27 cellular contexts compared by ENCODE assay signal in the genomic region with DNA sequence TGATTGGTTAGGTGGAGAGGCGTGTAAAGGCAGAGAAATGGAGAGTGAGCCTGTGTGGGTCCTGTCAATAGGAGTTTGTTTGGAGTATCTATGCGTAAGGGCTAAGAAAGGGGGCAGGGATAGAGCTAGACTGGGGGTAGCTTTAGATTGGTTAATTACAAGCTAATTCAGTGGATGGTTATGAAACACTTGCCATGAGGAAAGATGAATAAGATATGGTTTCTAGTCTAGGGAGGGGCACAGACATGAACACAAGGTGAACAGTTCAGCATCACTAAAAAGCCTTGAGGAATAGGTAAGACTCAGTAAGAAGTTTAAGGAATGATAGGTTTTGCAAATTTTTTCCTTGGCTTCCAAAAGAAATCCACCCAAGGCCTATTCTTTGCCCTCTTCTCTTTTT. TPM values are rescaled to one million over a fixed set of nuclear protein-coding genes. Genes with fewer than 3 reads are reported as not detected.
"Had no signal": no experiment of that assay in that cellular context is flagged by ENCODE, and none has a peak within 500 bp of the region (broad histone marks: within the 10 kb centered on the region; RNA-seq: fewer than 3 reads in every experiment).

No MANE protein-coding gene starts in this region.

- H2AFZ ChIP-seq: neural progenitor cell, parathyroid adenoma had no signal

- H3K4me3 ChIP-seq: dorsolateral prefrontal cortex, esophagus muscularis mucosa, heart right ventricle, lower lobe of right lung, mucosa of descending colon, neural progenitor cell, right lobe of liver, thoracic aorta, tibial nerve, upper lobe of right lung, uterus had no signal

- H3K79me2 ChIP-seq: parathyroid adenoma had no signal

- H3K4me1 Mint-ChIP-seq: memory B cell, naive B cell, neural progenitor cell had no signal

- DNase-seq: dorsolateral prefrontal cortex; effector CD4-positive, alpha-beta T cell; foreskin melanocyte; glutamatergic neuron; heart right ventricle; hippocampal formation; immature natural killer cell; islet precursor cell; left ventricle myocardium superior; lower lobe of right lung; mucosa of descending colon; naive B cell; right lobe of liver; small intestine; stimulated activated CD4-positive, alpha-beta T cell treated with anti-CD3 and anti-CD28 coated beads, Interleukin-2, amount 100 ng/mL, for 48 hours; stimulated activated naive B cell treated with anti-CD40 and anti-IgM and Interleukin-4, amounts not matched to agents 10 μg/mL and 1 μg/mL and 100 μg/mL, for 72 hours; upper lobe of right lung; uterus had no signal

- H3K4me2 ChIP-seq: neural progenitor cell had no signal

- H3K9me3 ChIP-seq: esophagus muscularis mucosa, heart right ventricle, lower lobe of right lung, mucosa of descending colon, right lobe of liver, thoracic aorta, tibial nerve, upper lobe of right lung, uterus had no signal

- H3K36me3 ChIP-seq: esophagus muscularis mucosa, heart right ventricle, lower lobe of right lung, neural progenitor cell, right lobe of liver, thoracic aorta, tibial nerve, upper lobe of right lung, uterus had no signal

- ATAC-seq: heart right ventricle; left ventricle myocardium superior; lower lobe of right lung; mucosa of descending colon; right lobe of liver; stimulated activated naive B cell treated with anti-CD40 and anti-IgM and Interleukin-4, amounts not matched to agents 10 μg/mL and 1 μg/mL and 100 μg/mL, for 72 hours; upper lobe of right lung had no signal

- H3K36me3 Mint-ChIP-seq: immature natural killer cell; memory B cell; naive B cell; natural killer cell treated with Interleukin-12 subunit alpha and Interleukin-12 subunit beta and Interleukin-15 and Interleukin-18, amount 100 ng/mL, for 72 hours; neural progenitor cell; stimulated activated naive B cell treated with anti-CD40 and anti-IgM and Interleukin-4, amounts not matched to agents 10 μg/mL and 1 μg/mL and 100 μg/mL, for 72 hours had no signal

- H3K4me1 ChIP-seq: esophagus muscularis mucosa, heart right ventricle, lower lobe of right lung, parathyroid adenoma, right lobe of liver, tibial nerve, upper lobe of right lung, uterus had no signal

- H3K27ac Mint-ChIP-seq: immature natural killer cell; memory B cell; naive B cell; neural progenitor cell; progenitor cell of endocrine pancreas; stimulated activated naive B cell treated with anti-CD40 and anti-IgM and Interleukin-4, amounts not matched to agents 10 μg/mL and 1 μg/mL and 100 μg/mL, for 72 hours; stimulated activated naive CD8-positive, alpha-beta T cell treated with anti-CD3 and anti-CD28 coated beads, Interleukin-15, Interleukin-2, amounts not matched to agents 100 ng/mL and 50 ng/mL, for 24 hours had no signal

- H3K27ac ChIP-seq: dorsolateral prefrontal cortex, esophagus muscularis mucosa, heart right ventricle, lower lobe of right lung, neural progenitor cell, parathyroid adenoma, right lobe of liver, thoracic aorta, tibial nerve, upper lobe of right lung, uterus had no signal

- H3K27me3 Mint-ChIP-seq: memory B cell, progenitor cell of endocrine pancreas had no signal

- H3K9me3 Mint-ChIP-seq: natural killer cell treated with Interleukin-12 subunit alpha and Interleukin-12 subunit beta and Interleukin-15 and Interleukin-18, amount 100 ng/mL, for 72 hours; neural progenitor cell had no signal

- H3K27me3 ChIP-seq: neural progenitor cell, right lobe of liver, tibial nerve, upper lobe of right lung, uterus had no signal

- H3K9ac ChIP-seq: neural progenitor cell, parathyroid adenoma had no signal

- H3K4me3 Mint-ChIP-seq: immature natural killer cell; memory B cell; naive B cell; natural killer cell treated with Interleukin-12 subunit alpha and Interleukin-12 subunit beta and Interleukin-15 and Interleukin-18, amount 100 ng/mL, for 72 hours; neural progenitor cell; stimulated activated naive B cell treated with anti-CD40 and anti-IgM and Interleukin-4, amounts not matched to agents 10 μg/mL and 1 μg/mL and 100 μg/mL, for 72 hours; stimulated activated naive CD8-positive, alpha-beta T cell treated with anti-CD3 and anti-CD28 coated beads, Interleukin-15, Interleukin-2, amounts not matched to agents 100 ng/mL and 50 ng/mL, for 24 hours had no signal

RNA-seq across cellular contexts. Expression of a gene that starts 50.6 kb away (rescaled TPM):
- total RNA-seq: heart right ventricle; left ventricle myocardium superior; lower lobe of right lung; natural killer cell treated with Interleukin-12 subunit alpha and Interleukin-12 subunit beta and Interleukin-15 and Interleukin-18, amount 100 ng/mL, for 72 hours; progenitor cell of endocrine pancreas; thoracic aorta; tibial nerve had no signal
- polyA plus RNA-seq: heart right ventricle, immature natural killer cell had no signal
